Comparison of ENCODE assay signal across 22 cellular contexts in the genomic region with DNA sequence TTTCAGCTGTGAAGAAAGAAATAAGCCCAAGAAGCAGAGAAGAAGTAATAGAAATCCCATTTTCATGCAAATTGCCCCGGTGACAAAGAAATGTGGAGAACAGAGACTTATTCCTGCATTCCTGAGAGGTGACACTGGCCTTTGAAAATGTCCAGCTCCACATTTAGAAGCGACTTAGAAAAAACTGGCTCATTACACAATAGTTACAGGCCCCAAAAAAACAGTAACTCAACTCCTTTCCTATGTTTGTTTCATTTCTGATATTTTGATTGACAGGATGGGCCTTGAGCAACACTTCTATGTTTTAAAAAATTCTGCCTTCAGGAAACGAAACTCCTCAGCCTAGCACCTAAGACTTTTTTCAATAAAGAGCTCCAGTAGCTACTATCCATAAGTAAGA.
DNase-seq lines count a peak whose midpoint lies in the region; ATAC-seq and TF ChIP-seq lines count a peak whose summit lies in the region.
"Had no signal": no experiment of that assay in that cellular context is flagged by ENCODE, and none has a peak within 500 bp of the region (broad histone marks: within the 10 kb centered on the region; RNA-seq: fewer than 3 reads in every experiment).

No MANE protein-coding gene starts in this region.

- no peaks in the 10 kb centered on the region for H3K4me1 ChIP-seq in testis
- H3K4me1 ChIP-seq: ascending aorta, sigmoid colon had no signal

- H3K4me3 Mint-ChIP-seq in HFFc6: peak overlapping the region; percentile 8; the same call in 1 of the 2 replicates
- no peak overlapping the region for H3K4me3 Mint-ChIP-seq in T-helper 17 cell
- H3K4me3 Mint-ChIP-seq: H9 had no signal

- H3K27me3 Mint-ChIP-seq in HFFc6 (ENCODE audit: insufficient read depth) (peaks cover 4% of the 10 kb centered on the region; the same call in 1 of the 2 replicates), T-helper 17 cell (no peaks in the 10 kb centered on the region)

- TF ChIP-seq POLR2A in testis (IDR thresholded peaks at IDR 0.05): no peak

- H3K4me1 Mint-ChIP-seq in HFFc6 (ENCODE audit: low read depth): peaks cover 45% of the 10 kb centered on the region
- no peaks in the 10 kb centered on the region for H3K4me1 Mint-ChIP-seq in T-helper 17 cell

- intact Hi-C loops in testis (cut with DNase I; ENCODE audit: low total_unique reads): no loop called here

- no peaks in the 10 kb centered on the region for H3K36me3 Mint-ChIP-seq in HFFc6 (ENCODE audit: low read depth)
- no peaks in the 10 kb centered on the region for H3K36me3 Mint-ChIP-seq in T-helper 17 cell (ENCODE audit: low read depth)
- H3K36me3 Mint-ChIP-seq: CD14-positive monocyte had no signal

- H3K9me3 ChIP-seq in T-helper 17 cell (ENCODE audit: control insufficient read depth, low read length, poor library complexity, severe bottlenecking) (no peaks in the 10 kb centered on the region), testis (no peaks in the 10 kb centered on the region)

- no peaks in the 10 kb centered on the region for H3K36me3 ChIP-seq in testis (ENCODE audit: low read depth, missing control alignments)
- H3K36me3 ChIP-seq: ascending aorta, sigmoid colon had no signal

- DNase-seq in HFFc6: peak; percentile 17
- DNase-seq in NOMO-1 treated with DMSO at 0.1 percent for 48 hours (lab: John Stamatoyannopoulos, UW; ENCODE audit: unreplicated experiment): peak; percentile 92
- peak; percentile 41 for DNase-seq in dedifferentiated amniotic fluid mesenchymal stem cell (ENCODE audit: extremely low spot score)
- peak; percentile 77 for DNase-seq in renal cortical epithelial cell (ENCODE audit: low read depth)
- no peak for DNase-seq in T-helper 17 cell
- DNase-seq in testis: no peak
- DNase-seq: activated gamma-delta T cell treated with Interleukin-2 at 50 U/mL for 16 hours; glutamatergic neuron; H9; KBM-7; NCI-H146; NCI-H226; nucleus accumbens; sigmoid colon; stimulated activated CD4-positive, alpha-beta T cell treated with anti-CD3 and anti-CD28 coated beads, Interleukin-4, amount 100 ng/mL, for 1 hour; stimulated activated CD8-positive, alpha-beta memory T cell treated with anti-CD3 and anti-CD28 coated beads, Interleukin-4, amount 100 ng/mL, for 48 hours had no signal

- H3K9me3 Mint-ChIP-seq in HFFc6: peaks cover 5% of the 10 kb centered on the region; the same call in 1 of the 2 replicates

- H3K27ac Mint-ChIP-seq in HFFc6: no peak overlapping the region
- no peak overlapping the region for H3K27ac Mint-ChIP-seq in T-helper 17 cell

- ATAC-seq in GM19467 (IDR thresholded peaks at IDR 0.05; ENCODE audit: unreplicated experiment) (no peak), T-helper 17 cell (no peak)
- ATAC-seq: activated CD4-positive, CD25-positive, alpha-beta regulatory T cell treated with anti-CD3 and anti-CD28 coated beads, Interleukin-2, amount 50 U/mL, for 24 hours; Panc1 had no signal

- TF ChIP-seq CTCF in HFFc6 (IDR thresholded peaks at IDR 0.05) (no peak), testis (IDR thresholded peaks at IDR 0.05) (no peak)

- no peaks in the 10 kb centered on the region for H3K27me3 ChIP-seq in testis
- H3K27me3 ChIP-seq: ascending aorta, sigmoid colon had no signal

- H3K27ac ChIP-seq in testis: no peak overlapping the region
- H3K27ac ChIP-seq: ascending aorta, coronary artery, sigmoid colon had no signal

- no peak overlapping the region for H3K4me3 ChIP-seq in testis
- H3K4me3 ChIP-seq: ascending aorta, coronary artery, sigmoid colon had no signal

- WGBS in testis, 2 donors: 73% methylated on average over 3 of the region's 3 CpGs

Comparison
In these comparisons a context has a peak if more than half of its experiments do, and no peak if none do; other contexts are left out.
1. DNase-seq: peak in HFFc6 (single experiment), NOMO-1 treated with DMSO at 0.1 percent for 48 hours (single experiment), dedifferentiated amniotic fluid mesenchymal stem cell (single experiment) and renal cortical epithelial cell (single experiment); none in T-helper 17 cell (0 of 3) and testis (single experiment).